In the genomic region with DNA sequence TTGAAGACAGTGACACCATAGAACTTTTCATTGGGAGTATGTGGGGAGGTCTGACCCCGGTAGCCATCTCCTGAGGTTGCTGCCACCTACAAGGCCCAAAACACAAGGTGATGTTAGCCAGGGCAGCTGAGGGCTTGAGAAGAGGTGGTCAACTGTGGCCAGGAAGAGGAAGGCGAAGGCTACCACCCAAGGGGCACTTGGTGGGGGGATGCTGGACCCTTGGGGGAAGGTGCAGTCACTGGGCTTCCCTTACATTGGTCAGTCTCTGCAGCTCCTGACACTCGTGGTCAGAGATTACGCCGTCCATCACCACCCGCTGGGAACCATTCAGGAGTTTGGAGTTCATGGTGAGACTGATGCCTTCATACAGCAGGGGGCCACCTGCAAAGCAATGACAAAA, we compare ENCODE assay signal across 26 cellular contexts. TPM values are rescaled to one million over a fixed set of nuclear protein-coding genes. Genes with fewer than 3 reads are reported as not detected.
"Had no signal": no experiment of that assay in that cellular context is flagged by ENCODE, and none has a peak within 500 bp of the region (broad histone marks: within the 10 kb centered on the region; RNA-seq: fewer than 3 reads in every experiment).

No MANE protein-coding gene starts in this region.

- H3K27me3 Mint-ChIP-seq: activated CD4-positive, alpha-beta T cell treated with anti-CD3 and anti-CD28 coated beads for 36 hours; activated CD8-positive, alpha-beta T cell treated with anti-CD3 and anti-CD28 coated beads for 36 hours; activated naive CD8-positive, alpha-beta T cell treated with anti-CD3 and anti-CD28 coated beads for 36 hours; T-cell had no signal

- H3K4me3 Mint-ChIP-seq: activated CD4-positive, alpha-beta T cell treated with anti-CD3 and anti-CD28 coated beads for 36 hours; activated CD8-positive, alpha-beta T cell treated with anti-CD3 and anti-CD28 coated beads for 36 hours; activated naive CD8-positive, alpha-beta T cell treated with anti-CD3 and anti-CD28 coated beads for 36 hours; T-cell had no signal

- H3K27me3 ChIP-seq: brain microvascular endothelial cell, cardiac muscle cell had no signal

- DNase-seq: activated CD4-positive, alpha-beta T cell treated with anti-CD3 and anti-CD28 coated beads for 36 hours; activated CD4-positive, alpha-beta T cell treated with anti-CD3 and anti-CD28 coated beads, Interleukin-2, amount 50 U/mL, for 1 hour; activated CD8-positive, alpha-beta memory T cell treated with anti-CD3 and anti-CD28 coated beads, Interleukin-2, amount 50 U/mL, for 4 hours; activated CD8-positive, alpha-beta T cell treated with anti-CD3 and anti-CD28 coated beads for 36 hours; activated effector memory CD4-positive, alpha-beta T cell treated with anti-CD3 and anti-CD28 coated beads, Interleukin-2, amount 50 U/mL, for 16 hours; activated naive CD4-positive, alpha-beta T cell treated with Interleukin-2 at 50 U/mL for 16 hours; activated naive CD8-positive, alpha-beta T cell treated with anti-CD3 and anti-CD28 coated beads for 36 hours; brain microvascular endothelial cell; KBM-7; NCI-H1092; NCI-H1417; NCI-H1930; NCI-H2171; NCI-H226; NCI-H526 treated with DMSO at 0.1 percent for 48 hours; NCI-H82; SIG-M5; T-cell; T-helper 2 cell had no signal

- H3K9me3 Mint-ChIP-seq: activated CD8-positive, alpha-beta T cell treated with anti-CD3 and anti-CD28 coated beads for 36 hours had no signal

- H3K27ac Mint-ChIP-seq: activated CD4-positive, alpha-beta T cell treated with anti-CD3 and anti-CD28 coated beads for 36 hours; activated CD8-positive, alpha-beta T cell treated with anti-CD3 and anti-CD28 coated beads for 36 hours; activated naive CD8-positive, alpha-beta T cell treated with anti-CD3 and anti-CD28 coated beads for 36 hours; T-cell had no signal

- ATAC-seq: activated CD4-positive, alpha-beta T cell treated with anti-CD3 and anti-CD28 coated beads for 36 hours; activated CD8-positive, alpha-beta T cell treated with anti-CD3 and anti-CD28 coated beads for 36 hours; T-cell had no signal

- H3K4me3 ChIP-seq: cardiac muscle cell had no signal

- H3K4me1 Mint-ChIP-seq: activated CD4-positive, alpha-beta T cell treated with anti-CD3 and anti-CD28 coated beads for 36 hours had no signal

- H3K27ac ChIP-seq: cardiac muscle cell, VCaP had no signal

RNA-seq across cellular contexts. Expression of a gene that starts 12.2 kb away (rescaled TPM):
- total RNA-seq: activated CD4-positive, alpha-beta T cell treated with anti-CD3 and anti-CD28 coated beads for 36 hours; activated CD8-positive, alpha-beta T cell treated with anti-CD3 and anti-CD28 coated beads for 36 hours; activated naive CD8-positive, alpha-beta T cell treated with anti-CD3 and anti-CD28 coated beads for 36 hours; LHCN-M2; MCF 10A; NCI-H460; OCI-LY7; RPMI7951 had no signal

RNA-seq across cellular contexts. Expression of a gene that starts 32.5 kb away (rescaled TPM):
- total RNA-seq: LHCN-M2, MCF 10A, RPMI7951 had no signal
